ENCODE assay signal across 10 cellular contexts in the genomic region with DNA sequence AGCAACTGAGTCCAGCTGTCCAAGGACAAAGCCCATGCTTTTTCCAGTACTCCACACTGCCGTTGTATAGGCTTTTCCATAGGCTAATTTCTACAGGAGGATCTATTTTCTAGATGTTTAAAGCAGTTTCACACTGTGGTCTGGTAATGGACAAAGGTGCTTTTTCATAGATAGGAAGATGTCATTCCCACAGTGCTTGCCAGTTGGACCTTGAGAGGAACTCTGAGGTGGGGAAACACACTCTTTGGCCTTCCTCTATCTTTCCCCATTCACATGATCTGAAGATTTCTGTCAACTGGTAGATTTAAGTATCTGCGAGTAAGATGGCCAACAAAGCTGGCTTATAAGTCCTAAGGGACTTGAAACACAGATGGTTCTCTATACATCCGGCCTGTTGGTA.
"Had no signal": no experiment of that assay in that cellular context is flagged by ENCODE, and none has a peak within 500 bp of the region (broad histone marks: within the 10 kb centered on the region; RNA-seq: fewer than 3 reads in every experiment).

No MANE protein-coding gene starts in this region.

- H3K27ac Mint-ChIP-seq: HFFc6 had no signal

- ATAC-seq: HCT116, K562 had no signal

- H3K9ac ChIP-seq: GM23248 had no signal

- DNase-seq: GM23248, GOT3, H7, HFFc6, IMR-90, KG1 had no signal

- H3K27ac ChIP-seq: GM23248, HL-60 had no signal

- H2AFZ ChIP-seq: GM23248 had no signal

- H3K9me3 ChIP-seq: HAP-1 had no signal

- FAIRE-seq: K562 had no signal

- H3K9me3 Mint-ChIP-seq: HFFc6 had no signal

- H3K4me3 Mint-ChIP-seq: HFFc6 had no signal

- H3K4me3 ChIP-seq: GM23248, HAP-1, K562 had no signal
